Comparison of ENCODE assay signal across 1 cellular context in the genomic region with DNA sequence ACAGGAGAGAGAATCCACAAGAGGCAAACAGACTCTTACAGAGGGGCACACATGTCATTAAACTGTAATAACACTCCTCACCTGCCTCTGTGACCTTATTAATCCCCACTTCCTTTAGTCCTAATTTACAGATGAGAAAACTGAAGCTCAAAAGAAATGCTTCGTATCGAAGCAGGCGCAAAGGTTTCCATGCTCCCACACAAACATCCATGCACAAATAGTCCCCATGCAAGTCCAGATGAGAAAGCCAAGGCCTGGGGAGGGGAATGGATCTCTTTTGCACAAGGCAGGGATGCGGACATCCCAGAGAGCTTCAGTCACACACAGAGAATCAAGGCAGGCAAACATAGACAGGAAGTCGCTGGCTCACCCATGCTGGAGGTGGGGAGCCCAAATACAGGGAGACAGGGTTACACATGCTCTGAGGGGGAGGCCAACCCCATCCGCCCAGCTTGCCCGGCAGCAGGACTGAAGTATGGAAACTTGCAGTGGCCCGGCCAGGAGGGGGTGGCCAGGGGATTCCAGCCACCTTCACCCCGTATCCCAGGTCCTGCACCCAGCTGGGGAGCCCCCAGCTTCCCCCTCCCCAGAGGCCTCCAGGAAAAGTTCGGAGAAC.
TF ChIP-seq lines count a peak whose summit lies in the region.

No MANE protein-coding gene starts in this region.

TF ChIP-seq in GM23338, 12 proteins besides CTCF, POLR2A, EP300 and RAD21 (continued from another document):
- TF ChIP-seq, protein P1, sequence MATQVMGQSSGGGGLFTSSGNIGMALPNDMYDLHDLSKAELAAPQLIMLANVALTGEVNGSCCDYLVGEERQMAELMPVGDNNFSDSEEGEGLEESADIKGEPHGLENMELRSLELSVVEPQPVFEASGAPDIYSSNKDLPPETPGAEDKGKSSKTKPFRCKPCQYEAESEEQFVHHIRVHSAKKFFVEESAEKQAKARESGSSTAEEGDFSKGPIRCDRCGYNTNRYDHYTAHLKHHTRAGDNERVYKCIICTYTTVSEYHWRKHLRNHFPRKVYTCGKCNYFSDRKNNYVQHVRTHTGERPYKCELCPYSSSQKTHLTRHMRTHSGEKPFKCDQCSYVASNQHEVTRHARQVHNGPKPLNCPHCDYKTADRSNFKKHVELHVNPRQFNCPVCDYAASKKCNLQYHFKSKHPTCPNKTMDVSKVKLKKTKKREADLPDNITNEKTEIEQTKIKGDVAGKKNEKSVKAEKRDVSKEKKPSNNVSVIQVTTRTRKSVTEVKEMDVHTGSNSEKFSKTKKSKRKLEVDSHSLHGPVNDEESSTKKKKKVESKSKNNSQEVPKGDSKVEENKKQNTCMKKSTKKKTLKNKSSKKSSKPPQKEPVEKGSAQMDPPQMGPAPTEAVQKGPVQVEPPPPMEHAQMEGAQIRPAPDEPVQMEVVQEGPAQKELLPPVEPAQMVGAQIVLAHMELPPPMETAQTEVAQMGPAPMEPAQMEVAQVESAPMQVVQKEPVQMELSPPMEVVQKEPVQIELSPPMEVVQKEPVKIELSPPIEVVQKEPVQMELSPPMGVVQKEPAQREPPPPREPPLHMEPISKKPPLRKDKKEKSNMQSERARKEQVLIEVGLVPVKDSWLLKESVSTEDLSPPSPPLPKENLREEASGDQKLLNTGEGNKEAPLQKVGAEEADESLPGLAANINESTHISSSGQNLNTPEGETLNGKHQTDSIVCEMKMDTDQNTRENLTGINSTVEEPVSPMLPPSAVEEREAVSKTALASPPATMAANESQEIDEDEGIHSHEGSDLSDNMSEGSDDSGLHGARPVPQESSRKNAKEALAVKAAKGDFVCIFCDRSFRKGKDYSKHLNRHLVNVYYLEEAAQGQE (IDR thresholded peaks at IDR 0.05; ENCODE audit: unreplicated experiment): no peak
